In genomic region chr4:24235609-24236008, GRCh38 we compare ENCODE assay signal across 20 cellular contexts.
DNase-seq lines count a peak whose midpoint lies in the region; ATAC-seq, FAIRE-seq and TF ChIP-seq lines count a peak whose summit lies in the region.
"Had no signal": no experiment of that assay in that cellular context is flagged by ENCODE, and none has a peak within 500 bp of the region (broad histone marks: within the 10 kb centered on the region; RNA-seq: fewer than 3 reads in every experiment).

No MANE protein-coding gene starts in this region.

- DNase-seq in A172 (ENCODE audit: low spot score), result peak; percentile 8
- DNase-seq in HT1080 (ENCODE audit: low read depth), result peak; percentile 45
- DNase-seq in bronchial epithelial cell (ENCODE audit: low read depth), result peak; percentile 25
- no peak for DNase-seq in left lobe of liver (ENCODE audit: low spot score)
- DNase-seq in Calu3, result no peak
- no peak for DNase-seq in NCI-H2081 (lab: John Stamatoyannopoulos, UW)
- no peak for DNase-seq in esophagus squamous epithelium (lab: John Stamatoyannopoulos, UW)
- DNase-seq: CD8-positive, alpha-beta T cell; DND-41; H9; Karpas-422; MM.1S; NCI-H1092 treated with DMSO at 0.1 percent for 48 hours; NCI-H2081 treated with DMSO at 0.1 percent for 48 hours; NCI-H446 treated with DMSO at 0.1 percent for 48 hours; NK-92 treated with Interleukin-12 subunit alpha and Interleukin-12 subunit beta, amount 100 ng/mL, for 24 hours; SHP77 had no signal

- H3K9me3 ChIP-seq in esophagus squamous epithelium, result no peaks in the 10 kb centered on the region
- H3K9me3 ChIP-seq: BLaER1 treated with 17β-estradiol and CSF1 and Interleukin-3, amounts not matched to agents 10 nM and 100 nM had no signal

- H3K4me1 ChIP-seq in esophagus squamous epithelium, result no peaks in the 10 kb centered on the region
- H3K4me1 ChIP-seq: BLaER1 treated with 17β-estradiol and CSF1 and Interleukin-3, amounts not matched to agents 10 nM and 100 nM had no signal

- no peak overlapping the region for H3K27ac ChIP-seq in esophagus squamous epithelium
- H3K27ac ChIP-seq: BLaER1 treated with 17β-estradiol and CSF1 and Interleukin-3, amounts not matched to agents 10 nM and 100 nM; SK-N-MC had no signal

- no peak overlapping the region for H3K4me3 Mint-ChIP-seq in Calu3 (ENCODE audit: low read depth, unreplicated experiment)
- H3K4me3 Mint-ChIP-seq: CD8-positive, alpha-beta T cell; H9 had no signal

- H3K4me1 Mint-ChIP-seq in Calu3 (ENCODE audit: low read depth, unreplicated experiment), result peaks cover 7% of the 10 kb centered on the region

- TF ChIP-seq CTCF in bronchial epithelial cell (IDR thresholded peaks at IDR 0.05; ENCODE audit: insufficient read depth, low read length, severe bottlenecking) (no peak), Calu3 (IDR thresholded peaks at IDR 0.05; ENCODE audit: unreplicated experiment) (no peak), esophagus squamous epithelium (IDR thresholded peaks at IDR 0.05) (no peak)

- H3K27ac Mint-ChIP-seq in Calu3 (ENCODE audit: unreplicated experiment), result no peak overlapping the region
- H3K27ac Mint-ChIP-seq: CD8-positive, alpha-beta T cell; H9 had no signal

- H3K9me3 Mint-ChIP-seq in Calu3 (ENCODE audit: low read depth, unreplicated experiment), result no peaks in the 10 kb centered on the region
- H3K9me3 Mint-ChIP-seq: CD8-positive, alpha-beta T cell; H9 had no signal

- H3K36me3 ChIP-seq in bronchial epithelial cell (ENCODE audit: control insufficient read depth, insufficient read depth, low read length) (no peaks in the 10 kb centered on the region), esophagus squamous epithelium (no peaks in the 10 kb centered on the region)
- H3K36me3 ChIP-seq: BLaER1 treated with 17β-estradiol and CSF1 and Interleukin-3, amounts not matched to agents 10 nM and 100 nM had no signal

- intact Hi-C loops in Calu3 (cut with micrococcal nuclease; ENCODE audit: unreplicated experiment) (no loop called here), esophagus squamous epithelium (cut with DNase I) (no loop called here)

- CTCF ChIA-PET in Calu3 (lab: Charles Lee), result no interaction called here

- BruUV-seq in Calu3 (replicated peaks; lab: Mats Ljungman, UMichigan), result no TSS peak

- H3K4me3 ChIP-seq in bronchial epithelial cell (ENCODE audit: low read depth, low read length), result no peak overlapping the region
- H3K4me3 ChIP-seq in esophagus squamous epithelium, result no peak overlapping the region
- H3K4me3 ChIP-seq: BLaER1 treated with 17β-estradiol and CSF1 and Interleukin-3, amounts not matched to agents 10 nM and 100 nM; SK-N-MC had no signal

- peak; percentile 23 for ATAC-seq in left lobe of liver
- no peak for ATAC-seq in GM19395 (IDR thresholded peaks at IDR 0.05; ENCODE audit: unreplicated experiment)
- ATAC-seq: CD8-positive, alpha-beta T cell had no signal

- H3K27me3 Mint-ChIP-seq in Calu3 (ENCODE audit: unreplicated experiment), result no peaks in the 10 kb centered on the region

- H3K36me3 Mint-ChIP-seq in Calu3 (ENCODE audit: insufficient read depth, unreplicated experiment), result no peaks in the 10 kb centered on the region
- H3K36me3 Mint-ChIP-seq: CD8-positive, alpha-beta T cell had no signal

- no peak for FAIRE-seq in bronchial epithelial cell (lab: Jason Lieb, UNC)

- no peak for TF ChIP-seq POLR2A in esophagus squamous epithelium (IDR thresholded peaks at IDR 0.05)

- H3K27me3 ChIP-seq in bronchial epithelial cell (ENCODE audit: control insufficient read depth, insufficient read depth, low read length), result no peaks in the 10 kb centered on the region
- peaks cover 0 to 5% (median 0%) of the 10 kb centered on the region in 4 donors for H3K27me3 ChIP-seq in esophagus squamous epithelium
- H3K27me3 ChIP-seq: BLaER1 treated with 17β-estradiol and CSF1 and Interleukin-3, amounts not matched to agents 10 nM and 100 nM had no signal

Comparison
In these comparisons a context has a peak if more than half of its experiments do, and no peak if none do; other contexts are left out.
1. DNase-seq: peak in A172 (single experiment), HT1080 (single experiment) and bronchial epithelial cell (single experiment); none in left lobe of liver (single experiment), Calu3 (single experiment), NCI-H2081 (0 of 2) and esophagus squamous epithelium (single experiment).